ENCODE assay signal across 8 cellular contexts in genomic region chr6:83514877-83515466, GRCh38. TPM values are rescaled to one million over a fixed set of nuclear protein-coding genes. Genes with fewer than 3 reads are reported as not detected.
A peak's percentile ranks its signal among the peaks of the same experiment; 100 is the strongest.
DNase-seq lines count a peak whose midpoint lies in the region; ATAC-seq, FAIRE-seq and TF ChIP-seq lines count a peak whose summit lies in the region.

No MANE protein-coding gene starts in this region.

- H3K9ac ChIP-seq in keratinocyte (ENCODE audit: control insufficient read depth, extremely low read depth, insufficient read depth, low read length) = no peak overlapping the region

- H4K20me1 ChIP-seq in keratinocyte (ENCODE audit: control insufficient read depth, extremely low read depth, insufficient read depth, low read length) = no peaks in the 10 kb centered on the region

- no peaks in the 10 kb centered on the region for H3K79me2 ChIP-seq in keratinocyte (ENCODE audit: control insufficient read depth, insufficient read depth, low read length)

- dilution Hi-C loops in keratinocyte (cut with MboI; ENCODE audit: extremely low pct_ligation_motif_present, low sequenced_read_pairs) = loop anchor here (25.0 kb wide), 1 partner anchor 103 kb away; no protein-coding TSS in a partner anchor

- H3K27ac ChIP-seq in keratinocyte (ENCODE audit: control insufficient read depth, insufficient read depth, low read length) = no peak overlapping the region
- H3K27ac ChIP-seq in upper lobe of left lung = no peak overlapping the region

- H3K27me3 ChIP-seq in keratinocyte (ENCODE audit: control insufficient read depth, extremely low read depth, insufficient read depth, low read length) = peaks cover 4% of the 10 kb centered on the region
- H3K27me3 ChIP-seq in upper lobe of left lung = no peaks in the 10 kb centered on the region

- no peak overlapping the region for H2AFZ ChIP-seq in keratinocyte (ENCODE audit: control insufficient read depth, low read length)

- DNase-seq in AG08396 (ENCODE audit: low spot score) (peak; percentile 38), ELR (ENCODE audit: low read depth) (peak; percentile 74), NCI-H2171 treated with DMSO at 0.1 percent for 48 hours (lab: John Stamatoyannopoulos, UW) (peak; percentile 57), astrocyte of the cerebellum (ENCODE audit: low read depth) (peak; percentile 62), keratinocyte (ENCODE audit: low read depth, low spot score) (peak; percentile 9), upper lobe of left lung (no peak)

- TF ChIP-seq EP300 in upper lobe of left lung (IDR thresholded peaks at IDR 0.05) = no peak

- H3K9me3 ChIP-seq in keratinocyte (ENCODE audit: control insufficient read depth, low read depth, low read length) = no peaks in the 10 kb centered on the region
- no peaks in the 10 kb centered on the region for H3K9me3 ChIP-seq in upper lobe of left lung

- TF ChIP-seq POLR2A in upper lobe of left lung (IDR thresholded peaks at IDR 0.05) = no peak

- FAIRE-seq in keratinocyte (lab: Jason Lieb, UNC) = peak; percentile 84

- no peaks in the 10 kb centered on the region for H3K9me1 ChIP-seq in keratinocyte (ENCODE audit: control insufficient read depth, extremely low read depth, insufficient read depth, low read length)

- 23 to 34% methylated on average over 4 of the region's 4 CpGs for WGBS in upper lobe of left lung, 2 donors

- TF ChIP-seq CTCF in astrocyte of the cerebellum (IDR thresholded peaks at IDR 0.05; ENCODE audit: low read depth, low read length, missing control alignments) (peak; percentile 75), keratinocyte (optimal IDR thresholded peaks at IDR 0.05 in 1 of 3, IDR thresholded peaks at IDR 0.05 in 1 of 3, conservative IDR thresholded peaks at IDR 0.05 in 1 of 3; ENCODE audit: extremely low read depth in 1 of 3, insufficient read depth in 2 of 3, low read length in 3 of 3) (peak; percentile 50 to 74 (median 59)), upper lobe of left lung (IDR thresholded peaks at IDR 0.05) (peak; percentile 61 to 79 (median 70))

- H3K36me3 ChIP-seq in keratinocyte (ENCODE audit: control insufficient read depth in 2 of 2, extremely low read depth in 1 of 2, insufficient read depth in 2 of 2, low read length in 2 of 2) (no peaks in the 10 kb centered on the region), upper lobe of left lung (no peaks in the 10 kb centered on the region)

- H3K4me2 ChIP-seq in keratinocyte (ENCODE audit: control insufficient read depth, extremely low read depth, insufficient read depth, low read depth, low read length) = no peak overlapping the region

- ATAC-seq in HG02623 (IDR thresholded peaks at IDR 0.05; ENCODE audit: unreplicated experiment) (peak; percentile 44), upper lobe of left lung (ENCODE audit: low FRiP score in 2 of 2) (peak in 1 of 2 donors; percentile 54), HG03571 (IDR thresholded peaks at IDR 0.05; ENCODE audit: unreplicated experiment) (no peak)

- peaks cover 7% of the 10 kb centered on the region for H3K4me1 ChIP-seq in keratinocyte (ENCODE audit: control insufficient read depth, extremely low read depth, insufficient read depth, low read length)
- peaks cover 0 to 17% (median 5%) of the 10 kb centered on the region in 4 donors for H3K4me1 ChIP-seq in upper lobe of left lung

- in situ Hi-C loops in astrocyte of the cerebellum (cut with HindIII; ENCODE audit: low sequenced_read_pairs) = loop anchor here (5.0 kb wide), 1 partner anchor 293 kb away; no protein-coding TSS in a partner anchor

- H3K4me3 ChIP-seq in astrocyte of the cerebellum (ENCODE audit: low read depth, low read length) (no peak overlapping the region), keratinocyte (ENCODE audit: control insufficient read depth in 2 of 3, extremely low read depth in 1 of 3, insufficient read depth in 2 of 3, low read depth in 1 of 3, low read length in 3 of 3) (no peak overlapping the region), upper lobe of left lung (no peak overlapping the region)

RNA-seq across cellular contexts. Expression of gene PRSS35, which starts 2.6 kb away (rescaled TPM):
- polyA plus RNA-seq in keratinocyte = 0.04 to 0.05 TPM in 2 of 3 replicates, not detected in the other
- not detected for polyA plus RNA-seq in keratinocyte (2011; ENCODE audit: low read depth)
- 0.02 and 0.03 TPM in 2 replicates for polyA plus RNA-seq in keratinocyte (2011; cell fraction: cytosol; rRNA removed)
- 0.08 and 0.18 TPM in 2 replicates for polyA plus RNA-seq in keratinocyte (2011; cell fraction: nucleus; rRNA removed)
- 0.06 and 0.13 TPM in 2 replicates for polyA plus RNA-seq in keratinocyte (2012; ENCODE audit: low replicate concordance)
- polyA minus RNA-seq in keratinocyte = not detected in 3 replicates
- not detected for polyA minus RNA-seq in keratinocyte (2011; cell fraction: cytosol; rRNA and poly(A)+ RNA removed)
- not detected in 2 replicates for polyA minus RNA-seq in keratinocyte (2011; cell fraction: nucleus; rRNA and poly(A)+ RNA removed)
- total RNA-seq in upper lobe of left lung = 1 to 10 TPM in 2 of 6 donors, under 1 TPM in 2, not detected in 2; 0.57 to 1.4 (median 0.86) TPM

Comparison
In these comparisons a context has a peak if more than half of its experiments do, and no peak if none do; other contexts are left out.
1. DNase-seq: peak in AG08396 (single experiment), ELR (single experiment), NCI-H2171 treated with DMSO at 0.1 percent for 48 hours (single experiment), astrocyte of the cerebellum (single experiment) and keratinocyte (single experiment); none in upper lobe of left lung (0 of 2).
2. Peak in every context shown above with its lines, with median percentiles within 50 percentile points of each other: CTCF ChIP-seq.